In the genomic region with DNA sequence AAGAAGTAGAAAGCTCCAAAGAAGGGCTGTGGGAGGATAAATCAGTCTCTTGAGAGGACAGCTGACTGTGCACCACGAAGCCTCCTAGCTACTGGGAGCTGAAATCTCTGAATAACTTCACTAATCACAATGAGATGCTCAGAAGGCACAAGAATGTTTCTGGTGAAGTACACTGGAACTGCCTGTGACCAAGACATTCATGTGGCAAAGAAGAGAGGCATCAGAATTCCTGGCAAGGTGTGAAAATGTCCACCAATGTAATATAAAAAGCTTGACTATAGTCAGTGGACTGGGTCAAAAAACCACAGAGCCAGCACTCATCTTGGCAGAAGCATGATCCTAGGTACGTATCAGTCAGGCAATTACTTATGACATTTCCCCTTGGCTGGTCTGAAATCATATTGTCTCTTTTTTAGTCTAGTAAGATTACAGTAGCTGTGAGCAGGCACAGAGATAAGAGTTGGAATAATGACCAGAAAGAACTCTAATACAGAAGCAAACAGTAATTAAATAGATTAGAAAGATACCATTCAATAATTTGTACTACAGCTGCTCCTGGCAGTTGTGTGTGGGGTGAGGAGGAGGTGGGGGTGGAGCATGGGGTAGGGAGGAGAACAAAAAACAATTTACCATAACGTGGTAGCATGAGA, we compare ENCODE assay signal across 18 cellular contexts.
A peak's percentile ranks its signal among the peaks of the same experiment; 100 is the strongest.
DNase-seq lines count a peak whose midpoint lies in the region; ATAC-seq and TF ChIP-seq lines count a peak whose summit lies in the region.
"Had no signal": no experiment of that assay in that cellular context is flagged by ENCODE, and none has a peak within 500 bp of the region (broad histone marks: within the 10 kb centered on the region; RNA-seq: fewer than 3 reads in every experiment).

No MANE protein-coding gene starts in this region.

- H2AFZ ChIP-seq in osteoblast (ENCODE audit: low read length), result no peak overlapping the region

- H3K9me3 Mint-ChIP-seq in Caco-2 (ENCODE audit: unreplicated experiment) (no peaks in the 10 kb centered on the region), endothelial cell (ENCODE audit: unreplicated experiment) (no peaks in the 10 kb centered on the region)
- H3K9me3 Mint-ChIP-seq in effector memory CD8-positive, alpha-beta T cell, result no peaks in the 10 kb centered on the region
- H3K9me3 Mint-ChIP-seq: CD8-positive, alpha-beta memory T cell had no signal

- TF ChIP-seq CTCF in Caco-2 (IDR thresholded peaks at IDR 0.05; ENCODE audit: insufficient read depth in 1 of 2, low read depth in 1 of 2, low read length in 1 of 2, severe bottlenecking in 1 of 2, unreplicated experiment in 1 of 2) (no peak), osteoblast (IDR thresholded peaks at IDR 0.05; ENCODE audit: extremely low read depth, low read depth, low read length) (no peak), endothelial cell (IDR thresholded peaks at IDR 0.05; ENCODE audit: unreplicated experiment) (no peak)

- intact Hi-C loops in Caco-2 (cut with micrococcal nuclease; ENCODE audit: unreplicated experiment), result no loop called here

- H3K4me3 Mint-ChIP-seq in Caco-2 (ENCODE audit: unreplicated experiment) (no peak overlapping the region), endothelial cell (ENCODE audit: unreplicated experiment) (no peak overlapping the region)
- H3K4me3 Mint-ChIP-seq in effector memory CD8-positive, alpha-beta T cell, result no peak overlapping the region
- H3K4me3 Mint-ChIP-seq: CD8-positive, alpha-beta memory T cell had no signal

- DNase-seq in Caco-2 (no peak), NCI-H69 (lab: John Stamatoyannopoulos, UW) (peak; percentile 50), amniotic epithelial cell (ENCODE audit: low read depth) (peak; percentile 10), osteoblast (ENCODE audit: insufficient read length, low spot score, missing footprints) (no peak), endothelial cell (ENCODE audit: low spot score) (no peak)
- DNase-seq in effector memory CD8-positive, alpha-beta T cell, result no peak
- DNase-seq: CD8-positive, alpha-beta memory T cell; DMS 273 treated with DMSO at 0.1 percent for 48 hours; HCEC 1CT; NCI-H1436 treated with DMSO at 0.1 percent for 48 hours; NCI-H2081 treated with DMSO at 0.1 percent for 48 hours; NCI-H524; NK-92 treated with Interleukin-12 subunit alpha and Interleukin-12 subunit beta, amount 100 ng/mL, for 24 hours; OCI-M1; SIG-M5 had no signal

- H3K36me3 ChIP-seq in Caco-2 (ENCODE audit: control insufficient read depth, insufficient read depth, low read length) (no peaks in the 10 kb centered on the region), osteoblast (ENCODE audit: insufficient read depth, low read length) (no peaks in the 10 kb centered on the region)
- H3K36me3 ChIP-seq: BLaER1 had no signal

- H3K4me1 Mint-ChIP-seq in Caco-2 (ENCODE audit: low read depth, unreplicated experiment) (peaks cover 17% of the 10 kb centered on the region), endothelial cell (ENCODE audit: unreplicated experiment) (no peaks in the 10 kb centered on the region)
- H3K4me1 Mint-ChIP-seq in effector memory CD8-positive, alpha-beta T cell (ENCODE audit: low read depth in 2 of 2), result no peaks in the 10 kb centered on the region
- H3K4me1 Mint-ChIP-seq: CD8-positive, alpha-beta memory T cell had no signal

- POLR2A ChIA-PET in Caco-2 (lab: Charles Lee), result no interaction called here

- H3K4me1 ChIP-seq in Caco-2 (peaks cover 15% of the 10 kb centered on the region), osteoblast (ENCODE audit: insufficient read depth, low read length) (no peaks in the 10 kb centered on the region)

- no peaks in the 10 kb centered on the region for H3K9me3 ChIP-seq in Caco-2
- no peaks in the 10 kb centered on the region for H3K9me3 ChIP-seq in osteoblast (ENCODE audit: low read depth, low read length)
- H3K9me3 ChIP-seq: BLaER1 had no signal

- H3K4me3 ChIP-seq in Caco-2 (ENCODE audit: low read depth, low read length) (no peak overlapping the region), osteoblast (ENCODE audit: insufficient read depth, low read length) (no peak overlapping the region)
- H3K4me3 ChIP-seq: BLaER1 had no signal

- peak overlapping the region; percentile 29 for H3K27ac ChIP-seq in osteoblast (ENCODE audit: low read depth, low read length)
- H3K27ac ChIP-seq: BLaER1 had no signal

- no peak for ATAC-seq in GM18511 (IDR thresholded peaks at IDR 0.05; ENCODE audit: unreplicated experiment)
- ATAC-seq in GM21526 (IDR thresholded peaks at IDR 0.05; ENCODE audit: low FRiP score, unreplicated experiment), result no peak
- ATAC-seq in effector memory CD8-positive, alpha-beta T cell (replicated peaks), result no peak

- H3K27me3 Mint-ChIP-seq in Caco-2 (ENCODE audit: insufficient read depth, unreplicated experiment) (no peaks in the 10 kb centered on the region), endothelial cell (ENCODE audit: unreplicated experiment) (peaks cover 5% of the 10 kb centered on the region)
- H3K27me3 Mint-ChIP-seq in effector memory CD8-positive, alpha-beta T cell, result no peaks in the 10 kb centered on the region
- H3K27me3 Mint-ChIP-seq: CD8-positive, alpha-beta memory T cell had no signal

- H3K4me2 ChIP-seq in osteoblast (ENCODE audit: insufficient read depth, low read length), result no peak overlapping the region
- H3K4me2 ChIP-seq: BLaER1 had no signal

- H3K79me2 ChIP-seq in osteoblast (ENCODE audit: insufficient read depth, low read length), result no peaks in the 10 kb centered on the region

- H3K27ac Mint-ChIP-seq in Caco-2 (ENCODE audit: unreplicated experiment) (peak overlapping the region; percentile 29), endothelial cell (ENCODE audit: unreplicated experiment) (no peak overlapping the region)
- no peak overlapping the region for H3K27ac Mint-ChIP-seq in effector memory CD8-positive, alpha-beta T cell
- H3K27ac Mint-ChIP-seq: CD8-positive, alpha-beta memory T cell had no signal

- H4K20me1 ChIP-seq in osteoblast (ENCODE audit: insufficient read depth, low read length), result no peaks in the 10 kb centered on the region
- H4K20me1 ChIP-seq: BLaER1 had no signal

- H3K36me3 Mint-ChIP-seq in Caco-2 (ENCODE audit: insufficient read depth, unreplicated experiment) (no peaks in the 10 kb centered on the region), endothelial cell (ENCODE audit: low read depth, unreplicated experiment) (no peaks in the 10 kb centered on the region)
- H3K36me3 Mint-ChIP-seq in effector memory CD8-positive, alpha-beta T cell (ENCODE audit: insufficient read depth), result no peaks in the 10 kb centered on the region
- H3K36me3 Mint-ChIP-seq: CD8-positive, alpha-beta memory T cell had no signal

- H3K27me3 ChIP-seq in Caco-2 (replicated peaks; ENCODE audit: control insufficient read depth, insufficient read depth, low read length) (no peaks in the 10 kb centered on the region), osteoblast (ENCODE audit: insufficient read depth, low read length) (no peaks in the 10 kb centered on the region)
- H3K27me3 ChIP-seq: BLaER1 had no signal

- CTCF ChIA-PET in Caco-2 (lab: Charles Lee), result no interaction called here

- BruUV-seq in Caco-2 (replicated peaks; lab: Mats Ljungman, UMichigan), result no TSS peak

Comparison
In these comparisons a context has a peak if more than half of its experiments do, and no peak if none do; other contexts are left out.
1. DNase-seq: peak in NCI-H69 (single experiment) and amniotic epithelial cell (single experiment); none in Caco-2 (0 of 2), osteoblast (single experiment), endothelial cell (single experiment) and effector memory CD8-positive, alpha-beta T cell (0 of 3).